8 cellular contexts compared by ENCODE assay signal in genomic region chr7:47819054-47819920, GRCh38.
DNase-seq lines count a peak whose midpoint lies in the region; ATAC-seq and TF ChIP-seq lines count a peak whose summit lies in the region.

No MANE protein-coding gene starts in this region.

- H3K36me3 Mint-ChIP-seq in CD4-positive, alpha-beta T cell (ENCODE audit: low read depth) = no peaks in the 10 kb centered on the region
- H3K36me3 Mint-ChIP-seq in WTC11 (no peaks in the 10 kb centered on the region), endodermal cell (ENCODE audit: low read depth) (no peaks in the 10 kb centered on the region), memory B cell (no peaks in the 10 kb centered on the region)

- no peak for ATAC-seq in CD4-positive, alpha-beta T cell (ENCODE audit: poor library complexity)
- ATAC-seq in WTC11 (peak; percentile 63), memory B cell (ENCODE audit: low read depth) (peak; percentile 79), GM21576 (IDR thresholded peaks at IDR 0.05; ENCODE audit: unreplicated experiment) (no peak)

- WGBS in endodermal cell (ENCODE audit: insufficient coverage in 1 of 2, insufficient read length in 1 of 2), 2 experiments = 33 to 63% methylated on average over 1 to 4 of the region's 6 CpGs

- intact Hi-C loops in CD4-positive, alpha-beta T cell (cut with DNase I, micrococcal nuclease) = loop anchor here in 1 of 2 experiments (2.0 kb wide), 1 partner anchor 552 kb away; no protein-coding TSS in a partner anchor

- no peak overlapping the region for H3K4me3 Mint-ChIP-seq in CD4-positive, alpha-beta T cell
- H3K4me3 Mint-ChIP-seq in WTC11 (no peak overlapping the region), endodermal cell (no peak overlapping the region), memory B cell (no peak overlapping the region)

- POLR2A ChIA-PET in CD4-positive, alpha-beta T cell (lab: Charles Lee) = no interaction called here
- POLR2A ChIA-PET in WTC11 (lab: Charles Lee) = no interaction called here

- no peak overlapping the region for H3K27ac ChIP-seq in CD4-positive, alpha-beta T cell (ENCODE audit: low read depth, low read length)
- no peak overlapping the region for H3K27ac ChIP-seq in endodermal cell (ENCODE audit: low read depth, low read length)

- H3K27me3 ChIP-seq in CD4-positive, alpha-beta T cell (ENCODE audit: control insufficient read depth, insufficient read depth, low read length) = no peaks in the 10 kb centered on the region
- no peaks in the 10 kb centered on the region for H3K27me3 ChIP-seq in endodermal cell (ENCODE audit: control insufficient read depth, insufficient read depth, low read length, poor library complexity, severe bottlenecking)

- CTCF ChIA-PET in CD4-positive, alpha-beta T cell (lab: Charles Lee) = no interaction called here
- CTCF ChIA-PET in WTC11 (lab: Charles Lee) = interaction anchor here (0.5 to 1.9 kb wide), 33 partner anchors 8 to 553 kb away, joined by 3 to 25 read pairs (median 4); no protein-coding TSS in a partner anchor

- peak; percentile 66 for TF ChIP-seq CTCF in CD4-positive, alpha-beta T cell (IDR thresholded peaks at IDR 0.05)
- peak; percentile 96 for TF ChIP-seq CTCF in GM20000 (IDR thresholded peaks at IDR 0.05; ENCODE audit: extremely low read depth, missing control alignments)
- peak; percentile 69 for TF ChIP-seq CTCF in WTC11 (IDR thresholded peaks at IDR 0.05)
- peak; percentile 99 for TF ChIP-seq CTCF in endodermal cell (conservative IDR thresholded peaks at IDR 0.05)

- H3K9ac ChIP-seq in endodermal cell (ENCODE audit: extremely low read depth, low read length, poor library complexity, severe bottlenecking) = no peak overlapping the region

- no peaks in the 10 kb centered on the region for H3K36me3 ChIP-seq in endodermal cell (ENCODE audit: control insufficient read depth, insufficient read depth, low read length)

- no peaks in the 10 kb centered on the region for H3K27me3 Mint-ChIP-seq in CD4-positive, alpha-beta T cell
- H3K27me3 Mint-ChIP-seq in WTC11 (ENCODE audit: low read depth) (no peaks in the 10 kb centered on the region), endodermal cell (ENCODE audit: insufficient read depth) (no peaks in the 10 kb centered on the region), memory B cell (no peaks in the 10 kb centered on the region)

- H3K27ac Mint-ChIP-seq in CD4-positive, alpha-beta T cell = no peak overlapping the region
- H3K27ac Mint-ChIP-seq in WTC11 (no peak overlapping the region), endodermal cell (no peak overlapping the region), memory B cell (no peak overlapping the region)

- H3K4me1 Mint-ChIP-seq in CD4-positive, alpha-beta T cell (ENCODE audit: low read depth) = no peaks in the 10 kb centered on the region
- H3K4me1 Mint-ChIP-seq in WTC11 (peaks cover 16% of the 10 kb centered on the region), endodermal cell (peaks cover 1% of the 10 kb centered on the region), memory B cell (peaks cover 4% of the 10 kb centered on the region)

- H3K4me3 ChIP-seq in endodermal cell (ENCODE audit: low read length) = no peak overlapping the region

- no peaks in the 10 kb centered on the region for H3K4me1 ChIP-seq in endodermal cell (ENCODE audit: control insufficient read depth, insufficient read depth, low read length)

- no peaks in the 10 kb centered on the region for H3K9me3 Mint-ChIP-seq in CD4-positive, alpha-beta T cell
- no peaks in the 10 kb centered on the region for H3K9me3 Mint-ChIP-seq in WTC11
- H3K9me3 Mint-ChIP-seq in endodermal cell = no peaks in the 10 kb centered on the region
- no peaks in the 10 kb centered on the region for H3K9me3 Mint-ChIP-seq in memory B cell

- no peaks in the 10 kb centered on the region for H3K9me3 ChIP-seq in CD4-positive, alpha-beta T cell (ENCODE audit: control insufficient read depth, low read length)
- no peaks in the 10 kb centered on the region for H3K9me3 ChIP-seq in endodermal cell (ENCODE audit: control insufficient read depth, low read length)

- peak in 2 of 10 experiments; percentile 12 to 14 for DNase-seq in CD4-positive, alpha-beta T cell
- DNase-seq in GM20000 (ENCODE audit: low spot score) = peak; percentile 69
- peak; percentile 46 for DNase-seq in NCI-H2029 (lab: John Stamatoyannopoulos, UW)
- peak; percentile 64 for DNase-seq in WTC11 (ENCODE audit: low spot score)
- DNase-seq in endodermal cell = peak; percentile 89
- DNase-seq in memory B cell (ENCODE audit: low spot score in 2 of 2) = peak; percentile 74 to 75
- DNase-seq in superior temporal gyrus (ENCODE audit: extremely low spot score) = peak; percentile 95

TF ChIP-seq in WTC11, 78 proteins besides CTCF, POLR2A, EP300 and RAD21:
- TF ChIP-seq CREM (CRISPR knock-in tag; IDR thresholded peaks at IDR 0.05) = 0 out of 2 replicates have a peak, but pooled peaks have one; percentile 25
- TF ChIP-seq NR1H2 (CRISPR knock-in tag; IDR thresholded peaks at IDR 0.05) = no peak

Comparison
In these comparisons a context has a peak if more than half of its experiments do, and no peak if none do; other contexts are left out.
1. ATAC-seq: peak in WTC11 (single experiment) and memory B cell (single experiment); none in CD4-positive, alpha-beta T cell (single experiment) and GM21576 (single experiment).
2. Peak in every context shown above with its lines, with median percentiles within 50 percentile points of each other: CTCF ChIP-seq.